ENCODE assay signal across 26 cellular contexts in the genomic region with DNA sequence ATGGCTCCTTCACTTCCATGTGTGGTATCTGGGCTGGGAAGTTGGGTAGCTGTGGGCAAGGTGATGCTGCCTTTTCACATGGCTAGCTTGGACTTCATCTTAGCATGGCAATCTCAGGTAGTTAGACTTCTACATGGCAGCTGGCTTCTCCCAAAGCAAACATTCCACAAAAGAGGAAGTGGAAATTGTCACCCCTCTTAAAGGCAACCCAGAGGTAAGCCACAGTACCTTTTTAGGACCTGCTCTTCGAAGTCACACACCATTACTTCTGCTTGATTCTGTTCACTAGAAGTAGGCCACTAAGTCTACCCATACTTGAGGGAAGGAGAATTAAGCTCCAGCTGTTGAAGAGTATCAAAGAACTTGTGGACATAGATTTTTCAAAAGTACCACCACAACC. TPM values are rescaled to one million over a fixed set of nuclear protein-coding genes. Genes with fewer than 3 reads are reported as not detected.
DNase-seq lines count a peak whose midpoint lies in the region; ATAC-seq, FAIRE-seq and TF ChIP-seq lines count a peak whose summit lies in the region.
"Had no signal": no experiment of that assay in that cellular context is flagged by ENCODE, and none has a peak within 500 bp of the region (broad histone marks: within the 10 kb centered on the region; RNA-seq: fewer than 3 reads in every experiment).

No MANE protein-coding gene starts in this region.

- H3K9me3 ChIP-seq in OCI-LY3 (ENCODE audit: insufficient read depth, low read length) (0 out of 2 replicates have a peak, but pooled peaks cover 3% of the 10 kb centered on the region), K562 (replicated peaks; ENCODE audit: control insufficient read depth, insufficient read depth, low read depth, low read length) (no peaks in the 10 kb centered on the region)
- H3K9me3 ChIP-seq: Caco-2 had no signal

- FAIRE-seq in GM19239 (lab: Jason Lieb, UNC) (peak; percentile 31), K562 (lab: Jason Lieb, UNC) (no peak)

- H3K79me2 ChIP-seq in OCI-LY3 (ENCODE audit: low read length) (no peaks in the 10 kb centered on the region), K562 (ENCODE audit: control insufficient read depth, insufficient read depth, low read length) (no peaks in the 10 kb centered on the region)

- TF ChIP-seq EP300 in K562 (IDR thresholded peaks at IDR 0.05; ENCODE audit: low read length): no peak

- no peak for TF ChIP-seq CTCF in OCI-LY3 (IDR thresholded peaks at IDR 0.05; ENCODE audit: low read depth, low read length)
- no peak for TF ChIP-seq CTCF in K562 (IDR thresholded peaks at IDR 0.05 in 2 of 3, conservative IDR thresholded peaks at IDR 0.05 in 1 of 3; ENCODE audit: insufficient read depth in 2 of 3, low read depth in 1 of 3, low read length in 3 of 3)

- H3K4me1 ChIP-seq in OCI-LY3 (ENCODE audit: low read length) (peaks cover 10% of the 10 kb centered on the region), K562 (replicated peaks in 1 of 2; ENCODE audit: control insufficient read depth in 2 of 2, insufficient read depth in 2 of 2, low read length in 2 of 2) (peaks cover 0 to 13% of the 10 kb centered on the region in 2 experiments; a peak in 3 of 5 replicates)
- H3K4me1 ChIP-seq: Caco-2 had no signal

- no peak for TF ChIP-seq RAD21 in K562 (CRISPR knock-in tag; conservative IDR thresholded peaks at IDR 0.05 in 1 of 2, IDR thresholded peaks at IDR 0.05 in 1 of 2)

- intact Hi-C loops in K562 (cut with micrococcal nuclease): no loop called here

- H3K27ac ChIP-seq in OCI-LY3 (ENCODE audit: low read length) (no peak overlapping the region), K562 (ENCODE audit: extremely low read depth, low read depth, low read length) (no peak overlapping the region)
- H3K27ac ChIP-seq: GM23248, RWPE1 had no signal

- no peak overlapping the region for H3K9ac ChIP-seq in OCI-LY3 (ENCODE audit: low read length)
- H3K9ac ChIP-seq in K562 (ENCODE audit: insufficient read depth in 1 of 2, low read depth in 2 of 2, low read length in 2 of 2): no peak overlapping the region
- H3K9ac ChIP-seq: GM23248 had no signal

- H4K20me1 ChIP-seq in OCI-LY3 (ENCODE audit: insufficient read depth, low read length) (no peaks in the 10 kb centered on the region), K562 (replicated peaks; ENCODE audit: control insufficient read depth, insufficient read depth, low read length) (no peaks in the 10 kb centered on the region)

- POLR2A ChIA-PET in K562 (lab: Yijun Ruan, JAX): interaction anchor here (2.0 kb wide), 1 partner anchor 26 kb away, joined by 6 read pairs; the partner anchor contains the start of genes MORC2 and TUG1

- no peak overlapping the region for H2AFZ ChIP-seq in OCI-LY3 (ENCODE audit: low read depth, low read length)
- H2AFZ ChIP-seq in K562 (ENCODE audit: low read depth, low read length): no peak overlapping the region
- H2AFZ ChIP-seq: GM23248 had no signal

- H3K27me3 ChIP-seq in OCI-LY3 (ENCODE audit: low read depth, low read length): no peaks in the 10 kb centered on the region
- H3K27me3 ChIP-seq in K562 (ENCODE audit: control insufficient read depth in 2 of 2, insufficient read depth in 2 of 2, low read length in 2 of 2): no peaks in the 10 kb centered on the region

- BruUV-seq in K562 (replicated peaks; lab: Mats Ljungman, UMichigan): no TSS peak

- DNase-seq in GM19239 (ENCODE audit: insufficient read length, low spot score) (no peak), K562 (ENCODE audit: extremely low read depth in 1 of 4, low spot score in 3 of 4) (no peak), NCI-H1694 (lab: John Stamatoyannopoulos, UW) (no peak), NCI-H1436 (lab: John Stamatoyannopoulos, UW) (no peak), DMS53 treated with DMSO at 0.1 percent for 48 hours (lab: John Stamatoyannopoulos, UW; ENCODE audit: unreplicated experiment) (no peak)
- DNase-seq: C1 segment of cervical spinal cord; Caco-2; CD4-positive, alpha-beta memory T cell; DMS79; EL; GDM1; GM23248; H7; IMR-90; NCI-H1694 treated with DMSO at 0.1 percent for 48 hours; NCI-H2081 treated with DMSO at 0.1 percent for 48 hours; NCI-H2171 treated with DMSO at 0.1 percent for 48 hours; NCI-H524; NCI-H82; NK-92 treated with Interleukin-12 subunit alpha and Interleukin-12 subunit beta, amount 100 ng/mL, for 24 hours; SHP77 treated with DMSO at 0.1 percent for 48 hours; T-helper 1 cell had no signal

- in situ Hi-C loops in K562 (cut with MboI): no loop called here

- no peaks in the 10 kb centered on the region for H3K9me1 ChIP-seq in K562 (ENCODE audit: control insufficient read depth, insufficient read depth, low read length)

- CTCF ChIA-PET in K562 (lab: Yijun Ruan, JAX; ENCODE audit: low intra/inter-chr PET ratio): no interaction called here

- TF ChIP-seq POLR2A in K562 (conservative IDR thresholded peaks at IDR 0.05): no peak

- WGBS in K562 (ENCODE audit: insufficient coverage, low coverage, missing lambda C conversion rate): 13% methylated on average over 1 of the region's 1 CpG

- peak overlapping the region; percentile 3; the same call in 1 of the 2 replicates for H3K4me2 ChIP-seq in OCI-LY3 (ENCODE audit: low read length)
- no peak overlapping the region for H3K4me2 ChIP-seq in K562 (ENCODE audit: insufficient read depth, low read length)

- H3K36me3 ChIP-seq in OCI-LY3 (replicated peaks; ENCODE audit: low read depth, low read length): no peaks in the 10 kb centered on the region
- no peaks in the 10 kb centered on the region for H3K36me3 ChIP-seq in K562 (ENCODE audit: control insufficient read depth, insufficient read depth, low read length)

- H3K4me3 ChIP-seq in OCI-LY3 (ENCODE audit: low read length) (no peak overlapping the region), K562 (no peak overlapping the region)
- H3K4me3 ChIP-seq: GM23248 had no signal

- ATAC-seq in K562 (no peak), HG03045 (IDR thresholded peaks at IDR 0.05; ENCODE audit: unreplicated experiment) (no peak)
- ATAC-seq: Panc1 had no signal

TF ChIP-seq in K562, 482 proteins besides CTCF, POLR2A, EP300 and RAD21:
- peak; percentile 98 for TF ChIP-seq SPI1 (IDR thresholded peaks at IDR 0.05; ENCODE audit: borderline replicate concordance, low read depth, low read length)
- 0 out of 2 replicates have a peak, but pooled peaks have one; percentile 33 for TF ChIP-seq L3MBTL2 (IDR thresholded peaks at IDR 0.05)
- no peak for TF ChIP-seq SNAPC5 (CRISPR knock-in tag; IDR thresholded peaks at IDR 0.05)
- TF ChIP-seq, protein P1, sequence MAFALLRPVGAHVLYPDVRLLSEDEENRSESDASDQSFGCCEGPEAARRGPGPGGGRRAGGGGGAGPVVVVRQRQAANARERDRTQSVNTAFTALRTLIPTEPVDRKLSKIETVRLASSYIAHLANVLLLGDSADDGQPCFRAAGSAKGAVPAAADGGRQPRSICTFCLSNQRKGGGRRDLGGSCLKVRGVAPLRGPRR (CRISPR knock-in tag; IDR thresholded peaks at IDR 0.05): no peak

RNA-seq across cellular contexts. Expression of gene TUG1, which starts 25.9 kb away (rescaled TPM):
- total RNA-seq in K562 (2011; cell fraction: chromatin; rRNA removed; ENCODE audit: low replicate concordance): 56.1 and 169 TPM in 2 replicates
- 35.4 and 47.6 TPM in 2 replicates for total RNA-seq in K562 (2011; cell fraction: nucleolus; rRNA removed)
- total RNA-seq in K562 (2011; cell fraction: nucleoplasm; rRNA removed): 93.7 and 150 TPM in 2 replicates
- total RNA-seq in K562 (2014; rRNA removed) (33.8 and 42.2 TPM in 2 replicates), K562 (2014; rRNA removed; fragmentation: Illumina TruSeq; extraction: Trizol) (58.8 and 60.5 TPM in 2 replicates), K562 (2015; rRNA removed; fragmentation: Illumina TruSeq; extraction: Trizol) (65.0 and 71.0 TPM in 2 replicates), K562 (2021) (50.0 and 58.9 TPM in 2 replicates)
- polyA plus RNA-seq in K562 (2011; rRNA removed) (113 and 132 TPM in 2 replicates), K562 (2014; fragmentation: Illumina TruSeq; extraction: Trizol) (87.8 and 115 TPM in 2 replicates), K562 (2014; fragmentation: Nextera tagmentation; extraction: Ambion mirVana) (10 to 100 TPM; 24.7 to 25.0 TPM), K562 (2014; rRNA removed) (59.9 and 61.8 TPM in 2 replicates)
- 47.4 and 79.6 TPM in 2 replicates for polyA plus RNA-seq in K562 (2011; cell fraction: cytosol; rRNA removed)
- polyA plus RNA-seq in K562 (2011; cell fraction: nucleus; rRNA removed): 235 and 275 TPM in 2 replicates
- polyA plus RNA-seq in K562 (2012): 44.0 and 61.6 TPM in 2 replicates
- 94.1 and 99.7 TPM in 2 replicates for polyA minus RNA-seq in K562 (2011; rRNA and poly(A)+ RNA removed)
- polyA minus RNA-seq in K562 (2011; cell fraction: cytosol; rRNA and poly(A)+ RNA removed): 29.5 and 35.7 TPM in 2 replicates
- polyA minus RNA-seq in K562 (2011; cell fraction: nucleus; rRNA and poly(A)+ RNA removed): 57.4 and 104 TPM in 2 replicates

RNA-seq across cellular contexts. Expression of gene MORC2, which starts 26.4 kb away (rescaled TPM):
- 39.3 and 72.1 TPM in 2 replicates for total RNA-seq in K562 (2011; cell fraction: chromatin; rRNA removed; ENCODE audit: low replicate concordance)
- 17.2 and 19.9 TPM in 2 replicates for total RNA-seq in K562 (2011; cell fraction: nucleolus; rRNA removed)
- 24.6 and 25.3 TPM in 2 replicates for total RNA-seq in K562 (2011; cell fraction: nucleoplasm; rRNA removed)
- 17.8 and 20.0 TPM in 2 replicates for total RNA-seq in K562 (2014; rRNA removed)
- total RNA-seq in K562 (2014; rRNA removed; fragmentation: Illumina TruSeq; extraction: Trizol): 16.3 and 16.6 TPM in 2 replicates
- total RNA-seq in K562 (2015; rRNA removed; fragmentation: Illumina TruSeq; extraction: Trizol): 15.8 and 16.7 TPM in 2 replicates
- 34.7 and 35.5 TPM in 2 replicates for total RNA-seq in K562 (2021)
- 12.6 and 19.4 TPM in 2 replicates for polyA plus RNA-seq in K562 (2011; rRNA removed)
- 5.1 and 10.8 TPM in 2 replicates for polyA plus RNA-seq in K562 (2011; cell fraction: cytosol; rRNA removed)
- 33.7 and 39.5 TPM in 2 replicates for polyA plus RNA-seq in K562 (2011; cell fraction: nucleus; rRNA removed)
- polyA plus RNA-seq in K562 (2012): 25.6 and 28.0 TPM in 2 replicates
- 30.8 and 32.0 TPM in 2 replicates for polyA plus RNA-seq in K562 (2014; fragmentation: Illumina TruSeq; extraction: Trizol)
- polyA plus RNA-seq in K562 (2014; fragmentation: Nextera tagmentation; extraction: Ambion mirVana): 1 to 10 TPM; 3.3 to 3.8 TPM
- 24.0 and 25.0 TPM in 2 replicates for polyA plus RNA-seq in K562 (2014; rRNA removed)
- polyA minus RNA-seq in K562 (2011; rRNA and poly(A)+ RNA removed): 23.7 and 24.2 TPM in 2 replicates
- polyA minus RNA-seq in K562 (2011; cell fraction: cytosol; rRNA and poly(A)+ RNA removed): 23.6 and 25.3 TPM in 2 replicates
- 9.2 and 16.8 TPM in 2 replicates for polyA minus RNA-seq in K562 (2011; cell fraction: nucleus; rRNA and poly(A)+ RNA removed)
